ENCODE assay signal across 18 cellular contexts in the genomic region with DNA sequence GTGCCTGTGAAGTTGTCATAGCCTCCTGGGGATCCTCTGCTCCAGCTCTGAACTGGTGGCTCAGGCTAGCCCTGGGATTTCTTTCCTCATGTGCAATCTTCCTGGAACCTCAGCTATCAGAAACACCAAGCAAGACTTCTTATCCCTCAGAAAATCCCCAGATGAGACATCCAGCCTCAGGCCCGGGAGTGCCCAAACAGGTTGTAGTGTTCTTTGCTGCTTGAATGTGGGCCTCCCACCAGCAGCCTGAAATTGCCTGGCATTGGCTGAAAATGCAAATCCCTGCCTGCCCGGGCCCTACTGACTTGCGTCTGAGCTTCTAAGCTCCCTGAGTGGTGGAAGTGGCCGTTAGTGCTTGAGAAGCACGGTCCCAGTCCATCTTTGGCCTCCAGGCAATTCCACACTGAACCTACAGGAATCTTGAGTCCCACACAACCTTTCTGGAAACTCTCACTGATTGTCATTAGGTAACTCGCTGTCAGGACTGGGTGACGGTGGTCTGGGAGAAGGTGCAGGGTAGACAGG.
DNase-seq lines count a peak whose midpoint lies in the region; ATAC-seq, FAIRE-seq and TF ChIP-seq lines count a peak whose summit lies in the region.
"Had no signal": no experiment of that assay in that cellular context is flagged by ENCODE, and none has a peak within 500 bp of the region (broad histone marks: within the 10 kb centered on the region; RNA-seq: fewer than 3 reads in every experiment).

No MANE protein-coding gene starts in this region.

- peaks cover 4% of the 10 kb centered on the region for H3K4me1 Mint-ChIP-seq in type B pancreatic cell (ENCODE audit: unreplicated experiment)
- H3K4me1 Mint-ChIP-seq in T-helper 17 cell = peaks cover 2% of the 10 kb centered on the region

- no peaks in the 10 kb centered on the region for H3K36me3 Mint-ChIP-seq in type B pancreatic cell
- no peaks in the 10 kb centered on the region for H3K36me3 Mint-ChIP-seq in T-helper 17 cell (ENCODE audit: low read depth)

- DNase-seq in PC-3 (peak; percentile 32), bronchial epithelial cell (ENCODE audit: low read depth) (peak; percentile 87), hepatocyte (ENCODE audit: low spot score) (peak; percentile 26), type B pancreatic cell (ENCODE audit: extremely low spot score, unreplicated experiment) (no peak), T-helper 17 cell (no peak), hepatic stellate cell (ENCODE audit: low spot score) (no peak)
- DNase-seq: BE2C, DMS53, GF-D8, MV-4-11, NCI-H1105 treated with DMSO at 0.1 percent for 48 hours, NCI-H2081, NCI-H2171, NCI-H446, SHP77 had no signal

- no peak for TF ChIP-seq CTCF in PC-3 (conservative IDR thresholded peaks at IDR 0.05; ENCODE audit: low read depth, low read length)
- TF ChIP-seq CTCF in bronchial epithelial cell (IDR thresholded peaks at IDR 0.05; ENCODE audit: insufficient read depth, low read length, severe bottlenecking) = no peak
- TF ChIP-seq CTCF in hepatocyte (IDR thresholded peaks at IDR 0.05; ENCODE audit: poor library complexity) = no peak
- no peak for TF ChIP-seq CTCF in type B pancreatic cell (conservative IDR thresholded peaks at IDR 0.05)

- H3K27ac Mint-ChIP-seq in type B pancreatic cell = peak overlapping the region; percentile 30
- no peak overlapping the region for H3K27ac Mint-ChIP-seq in T-helper 17 cell
- H3K27ac Mint-ChIP-seq: IgD-negative memory B cell had no signal

- no peak overlapping the region for H3K27ac ChIP-seq in PC-3 (ENCODE audit: low read length)
- H3K27ac ChIP-seq in hepatocyte = no peak overlapping the region

- H2AFZ ChIP-seq in PC-3 (ENCODE audit: low read length) (no peak overlapping the region), hepatocyte (no peak overlapping the region)

- CTCF ChIA-PET in PC-3 (lab: Charles Lee) = no interaction called here

- H3K36me3 ChIP-seq in PC-3 (ENCODE audit: low read depth, low read length) = no peaks in the 10 kb centered on the region
- H3K36me3 ChIP-seq in bronchial epithelial cell (ENCODE audit: control insufficient read depth, insufficient read depth, low read length) = no peaks in the 10 kb centered on the region
- H3K36me3 ChIP-seq in hepatocyte (replicated peaks; ENCODE audit: insufficient read depth, low read depth) = no peaks in the 10 kb centered on the region
- H3K36me3 ChIP-seq: BE2C had no signal

- no peaks in the 10 kb centered on the region for H3K79me2 ChIP-seq in PC-3 (ENCODE audit: low read length)
- H3K79me2 ChIP-seq in hepatocyte = no peaks in the 10 kb centered on the region

- H4K20me1 ChIP-seq in PC-3 (ENCODE audit: low read length) = no peaks in the 10 kb centered on the region
- H4K20me1 ChIP-seq in hepatocyte (ENCODE audit: insufficient read depth, poor library complexity, severe bottlenecking) = no peaks in the 10 kb centered on the region

- no peak overlapping the region for H3K4me3 Mint-ChIP-seq in type B pancreatic cell
- H3K4me3 Mint-ChIP-seq in T-helper 17 cell = no peak overlapping the region
- H3K4me3 Mint-ChIP-seq: IgD-negative memory B cell had no signal

- WGBS in hepatocyte (ENCODE audit: low lambda C conversion rate, missing lambda C conversion rate) = 64% methylated on average over 7 of the region's 7 CpGs

- H3K9me3 ChIP-seq in PC-3 (ENCODE audit: low read length) = no peaks in the 10 kb centered on the region
- H3K9me3 ChIP-seq in hepatocyte (ENCODE audit: low read depth) = no peaks in the 10 kb centered on the region
- H3K9me3 ChIP-seq in T-helper 17 cell (ENCODE audit: control insufficient read depth, low read length, poor library complexity, severe bottlenecking) = no peaks in the 10 kb centered on the region
- H3K9me3 ChIP-seq: BE2C had no signal

- no peaks in the 10 kb centered on the region for H3K9me3 Mint-ChIP-seq in type B pancreatic cell

- H3K9me2 ChIP-seq in PC-3 (replicated peaks; ENCODE audit: low read length) (no peaks in the 10 kb centered on the region), hepatocyte (replicated peaks; ENCODE audit: insufficient read depth) (no peaks in the 10 kb centered on the region)

- no TSS peak for BruUV-seq in PC-3 (replicated peaks; lab: Mats Ljungman, UMichigan)

- H3K27me3 ChIP-seq in PC-3 (ENCODE audit: low read length) (no peaks in the 10 kb centered on the region), bronchial epithelial cell (ENCODE audit: control insufficient read depth, insufficient read depth, low read length) (no peaks in the 10 kb centered on the region), hepatocyte (no peaks in the 10 kb centered on the region)
- H3K27me3 ChIP-seq: BE2C had no signal

- H3K27me3 Mint-ChIP-seq in type B pancreatic cell = no peaks in the 10 kb centered on the region
- peaks cover 27% of the 10 kb centered on the region for H3K27me3 Mint-ChIP-seq in T-helper 17 cell
- H3K27me3 Mint-ChIP-seq: IgD-negative memory B cell had no signal

- no peak for FAIRE-seq in bronchial epithelial cell (lab: Jason Lieb, UNC)
- FAIRE-seq: D721Med had no signal

- H3K4me1 ChIP-seq in PC-3 (ENCODE audit: insufficient read depth, low read length) (0 out of 2 replicates have a peak, but pooled peaks cover 8% of the 10 kb centered on the region), hepatocyte (ENCODE audit: insufficient read depth) (no peaks in the 10 kb centered on the region)

- H3K9ac ChIP-seq in PC-3 (ENCODE audit: low read length) = no peak overlapping the region

- POLR2A ChIA-PET in PC-3 (lab: Charles Lee; ENCODE audit: unreplicated experiment) = no interaction called here

- H3K4me3 ChIP-seq in PC-3 (ENCODE audit: low read length) = no peak overlapping the region
- H3K4me3 ChIP-seq in bronchial epithelial cell (ENCODE audit: low read depth, low read length) = no peak overlapping the region
- H3K4me3 ChIP-seq in hepatocyte = no peak overlapping the region

- intact Hi-C loops in PC-3 (cut with micrococcal nuclease) = no loop called here

- no peaks in the 10 kb centered on the region for H3F3A ChIP-seq in PC-3 (ENCODE audit: low read length, unreplicated experiment)

- H3K4me2 ChIP-seq in PC-3 (ENCODE audit: low read length) = no peak overlapping the region
- H3K4me2 ChIP-seq in hepatocyte = no peak overlapping the region

- ATAC-seq in PC-3 = no peak
- no peak for ATAC-seq in T-helper 17 cell
- no peak for ATAC-seq in GM18907 (IDR thresholded peaks at IDR 0.05; ENCODE audit: unreplicated experiment)

Comparison
In these comparisons a context has a peak if more than half of its experiments do, and no peak if none do; other contexts are left out.
1. DNase-seq: peak in PC-3 (single experiment), bronchial epithelial cell (single experiment) and hepatocyte (single experiment); none in type B pancreatic cell (single experiment), T-helper 17 cell (0 of 3) and hepatic stellate cell (single experiment).